In the genomic region with DNA sequence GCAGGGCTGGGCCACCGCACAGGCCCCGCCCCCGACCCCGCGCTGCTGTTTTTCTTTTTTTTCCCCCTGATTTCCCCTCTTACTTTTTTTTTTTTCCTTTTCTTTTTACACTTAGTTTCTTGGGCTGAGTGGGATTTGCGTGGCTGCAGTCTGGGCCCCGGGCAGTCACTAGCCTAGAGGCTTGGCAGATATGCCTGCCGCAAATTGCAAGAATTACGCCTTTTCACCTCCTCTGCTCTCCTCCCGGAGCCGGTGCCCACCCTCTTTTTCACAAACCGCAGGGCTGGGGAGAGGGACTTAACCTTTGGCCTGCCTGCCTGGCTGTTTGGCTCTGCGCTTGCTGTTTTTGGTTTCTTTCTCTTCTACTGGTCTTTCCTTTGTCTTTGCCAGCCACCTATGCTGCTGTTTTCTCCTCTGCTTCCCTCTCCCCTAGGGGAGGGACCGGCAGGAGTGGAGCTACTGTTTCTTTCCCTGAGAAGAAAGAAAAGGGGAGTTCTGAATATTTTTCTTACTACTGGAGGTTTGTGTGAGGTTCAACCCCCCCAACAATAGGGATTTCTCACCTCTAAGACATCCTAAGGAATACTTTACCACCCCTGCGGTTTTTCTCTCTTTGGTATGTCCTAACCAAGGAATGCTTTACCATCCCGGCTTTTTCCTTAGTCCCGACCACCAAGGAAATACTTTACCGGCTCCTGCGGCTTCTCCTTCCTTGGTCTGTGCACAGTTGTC, we compare ENCODE assay signal across 8 cellular contexts. TPM values are rescaled to one million over a fixed set of nuclear protein-coding genes. Genes with fewer than 3 reads are reported as not detected.
DNase-seq lines count a peak whose midpoint lies in the region; ATAC-seq, FAIRE-seq and TF ChIP-seq lines count a peak whose summit lies in the region.

No MANE protein-coding gene starts in this region.

- H3K4me1 ChIP-seq in keratinocyte (ENCODE audit: control insufficient read depth, extremely low read depth, insufficient read depth, low read length): peaks cover 51% of the 10 kb centered on the region

- peak; percentile 73 for FAIRE-seq in keratinocyte (lab: Jason Lieb, UNC)

- H3K9me1 ChIP-seq in keratinocyte (ENCODE audit: control insufficient read depth, extremely low read depth, insufficient read depth, low read length): no peaks in the 10 kb centered on the region

- H2AFZ ChIP-seq in keratinocyte (ENCODE audit: control insufficient read depth, low read length): peak overlapping the region; percentile 87

- intact Hi-C loops in MCF 10A (cut with micrococcal nuclease): loop anchor here (1.0 kb wide), 1 partner anchor 16 kb away; no protein-coding TSS in a partner anchor

- H3K9me3 Mint-ChIP-seq in IgD-negative memory B cell (peaks cover 0 to 2% (median 0%) of the 10 kb centered on the region in 3 donors), MCF 10A (ENCODE audit: unreplicated experiment) (no peaks in the 10 kb centered on the region)
- H3K9me3 Mint-ChIP-seq in stimulated activated effector memory CD8-positive, alpha-beta T cell treated with anti-CD3 and anti-CD28 coated beads, Interleukin-12 subunit alpha, Interleukin-12 subunit beta, amount 100 ng/mL, for 72 hours: no peaks in the 10 kb centered on the region

- H4K20me1 ChIP-seq in keratinocyte (ENCODE audit: control insufficient read depth, extremely low read depth, insufficient read depth, low read length): no peaks in the 10 kb centered on the region

- H3K36me3 Mint-ChIP-seq in IgD-negative memory B cell: peaks cover 6% of the 10 kb centered on the region
- H3K36me3 Mint-ChIP-seq in MCF 10A (ENCODE audit: insufficient read depth, unreplicated experiment): peaks cover 46% of the 10 kb centered on the region
- peaks cover 32% of the 10 kb centered on the region for H3K36me3 Mint-ChIP-seq in stimulated activated effector memory CD8-positive, alpha-beta T cell treated with anti-CD3 and anti-CD28 coated beads, Interleukin-12 subunit alpha, Interleukin-12 subunit beta, amount 100 ng/mL, for 72 hours

- H3K27ac Mint-ChIP-seq in IgD-negative memory B cell: peak overlapping the region in 2 of 3 donors; percentile 59 to 84
- peak overlapping the region; percentile 94 for H3K27ac Mint-ChIP-seq in MCF 10A (ENCODE audit: low read depth, unreplicated experiment)
- no peak overlapping the region for H3K27ac Mint-ChIP-seq in stimulated activated effector memory CD8-positive, alpha-beta T cell treated with anti-CD3 and anti-CD28 coated beads, Interleukin-12 subunit alpha, Interleukin-12 subunit beta, amount 100 ng/mL, for 72 hours

- H3K36me3 ChIP-seq in keratinocyte (ENCODE audit: control insufficient read depth in 2 of 2, extremely low read depth in 1 of 2, insufficient read depth in 2 of 2, low read length in 2 of 2): peaks cover 5 to 12% of the 10 kb centered on the region in 2 experiments

- ATAC-seq in stimulated activated effector memory CD8-positive, alpha-beta T cell treated with anti-CD3 and anti-CD28 coated beads, Interleukin-12 subunit alpha, Interleukin-12 subunit beta, amount 100 ng/mL, for 72 hours: no peak

- H3K4me3 ChIP-seq in keratinocyte (ENCODE audit: control insufficient read depth in 2 of 3, extremely low read depth in 1 of 3, insufficient read depth in 2 of 3, low read depth in 1 of 3, low read length in 3 of 3): peak overlapping the region; percentile 46 to 95 (median 89)

- CTCF ChIA-PET in MCF 10A (lab: Yijun Ruan, JAX): interaction anchor here (0.7 kb wide), 1 partner anchor 10 kb away, joined by 3 read pairs; no protein-coding TSS in a partner anchor

- peak overlapping the region; percentile 94 for H3K4me2 ChIP-seq in keratinocyte (ENCODE audit: control insufficient read depth, extremely low read depth, insufficient read depth, low read depth, low read length)

- no peaks in the 10 kb centered on the region for H3K9me3 ChIP-seq in keratinocyte (ENCODE audit: control insufficient read depth, low read depth, low read length)

- BruUV-seq in MCF 10A (replicated peaks; lab: Mats Ljungman, UMichigan): no TSS peak

- no peaks in the 10 kb centered on the region for H3K27me3 ChIP-seq in keratinocyte (ENCODE audit: control insufficient read depth, extremely low read depth, insufficient read depth, low read length)

- TF ChIP-seq CTCF in MCF 10A (IDR thresholded peaks at IDR 0.05; ENCODE audit: unreplicated experiment): no peak
- no peak for TF ChIP-seq CTCF in keratinocyte (optimal IDR thresholded peaks at IDR 0.05 in 1 of 3, IDR thresholded peaks at IDR 0.05 in 1 of 3, conservative IDR thresholded peaks at IDR 0.05 in 1 of 3; ENCODE audit: extremely low read depth in 1 of 3, insufficient read depth in 2 of 3, low read length in 3 of 3)

- peak; percentile 67 for DNase-seq in AG20443 (ENCODE audit: low spot score)
- peak; percentile 62 for DNase-seq in MCF 10A (ENCODE audit: unreplicated experiment)
- no peak for DNase-seq in keratinocyte (ENCODE audit: low read depth, low spot score)
- no peak for DNase-seq in stimulated activated effector memory CD8-positive, alpha-beta T cell treated with anti-CD3 and anti-CD28 coated beads, Interleukin-12 subunit alpha, Interleukin-12 subunit beta, amount 100 ng/mL, for 72 hours (ENCODE audit: low spot score in 2 of 2)
- no peak for DNase-seq in NOMO-1 treated with dmso at 0.1 percent for 144 hours (lab: John Stamatoyannopoulos, UW; ENCODE audit: unreplicated experiment)
- DNase-seq in NCI-H82 (lab: John Stamatoyannopoulos, UW): no peak
- no peak for DNase-seq in SKM-1 treated with dmso at 0.1 percent for 144 hours (lab: John Stamatoyannopoulos, UW; ENCODE audit: unreplicated experiment)

- POLR2A ChIA-PET in MCF 10A (lab: Yijun Ruan, JAX): interaction anchor here (0.6 to 8.0 kb wide), 10 partner anchors 9 to 477 kb away, joined by 3 to 65 read pairs (median 4); partner anchors contain the start of genes ZNF551, ZNF552, ZNF586 and ZNF776

- H3K79me2 ChIP-seq in keratinocyte (ENCODE audit: control insufficient read depth, insufficient read depth, low read length): peaks cover 27% of the 10 kb centered on the region

- H3K4me3 Mint-ChIP-seq in IgD-negative memory B cell: peak overlapping the region in 3 of 4 donors; percentile 77 to 95 (median 77)
- H3K4me3 Mint-ChIP-seq in MCF 10A (ENCODE audit: unreplicated experiment): peak overlapping the region; percentile 82
- peak overlapping the region; percentile 43 for H3K4me3 Mint-ChIP-seq in stimulated activated effector memory CD8-positive, alpha-beta T cell treated with anti-CD3 and anti-CD28 coated beads, Interleukin-12 subunit alpha, Interleukin-12 subunit beta, amount 100 ng/mL, for 72 hours

- peak overlapping the region; percentile 92 for H3K9ac ChIP-seq in keratinocyte (ENCODE audit: control insufficient read depth, extremely low read depth, insufficient read depth, low read length)

- H3K27me3 Mint-ChIP-seq in IgD-negative memory B cell (no peaks in the 10 kb centered on the region), MCF 10A (ENCODE audit: insufficient read depth, unreplicated experiment) (no peaks in the 10 kb centered on the region)

- dilution Hi-C loops in keratinocyte (cut with MboI; ENCODE audit: extremely low pct_ligation_motif_present, low sequenced_read_pairs): no loop called here

- H3K4me1 Mint-ChIP-seq in IgD-negative memory B cell (peaks cover 15 to 36% (median 22%) of the 10 kb centered on the region in 3 donors), MCF 10A (ENCODE audit: insufficient read depth, unreplicated experiment) (peaks cover 42% of the 10 kb centered on the region)
- H3K4me1 Mint-ChIP-seq in stimulated activated effector memory CD8-positive, alpha-beta T cell treated with anti-CD3 and anti-CD28 coated beads, Interleukin-12 subunit alpha, Interleukin-12 subunit beta, amount 100 ng/mL, for 72 hours: peaks cover 12% of the 10 kb centered on the region

- H3K27ac ChIP-seq in keratinocyte (ENCODE audit: control insufficient read depth, insufficient read depth, low read length): peak overlapping the region; percentile 94

RNA-seq across cellular contexts. Expression of gene ZNF552, which starts 11.0 kb away (rescaled TPM):
- polyA plus RNA-seq in IgD-negative memory B cell (6.8 TPM), keratinocyte (4.4 to 8.9 TPM (median 8.0 TPM) in 3 replicates)
- 5.5 and 5.6 TPM in 2 replicates for total RNA-seq in MCF 10A (2022)
- 5.0 TPM for polyA plus RNA-seq in keratinocyte (2011; ENCODE audit: low read depth)
- polyA plus RNA-seq in keratinocyte (2011; cell fraction: cytosol; rRNA removed): 3.6 and 6.0 TPM in 2 replicates
- 16.0 and 16.8 TPM in 2 replicates for polyA plus RNA-seq in keratinocyte (2011; cell fraction: nucleus; rRNA removed)
- 4.6 and 5.0 TPM in 2 replicates for polyA plus RNA-seq in keratinocyte (2012; ENCODE audit: low replicate concordance)
- polyA minus RNA-seq in keratinocyte: 5.8 to 21.2 TPM (median 13.6 TPM) in 3 replicates
- 4.8 TPM for polyA minus RNA-seq in keratinocyte (2011; cell fraction: cytosol; rRNA and poly(A)+ RNA removed)
- polyA minus RNA-seq in keratinocyte (2011; cell fraction: nucleus; rRNA and poly(A)+ RNA removed): 8.4 and 13.1 TPM in 2 replicates

RNA-seq across cellular contexts. Expression of gene ZNF587B, which starts 26.3 kb away (rescaled TPM):
- polyA plus RNA-seq in IgD-negative memory B cell (3.2 TPM), keratinocyte (8.5 to 12.8 TPM (median 11.8 TPM) in 3 replicates)
- 19.0 and 19.4 TPM in 2 replicates for total RNA-seq in MCF 10A (2022)
- polyA plus RNA-seq in keratinocyte (2011; ENCODE audit: low read depth): 3.1 TPM
- polyA plus RNA-seq in keratinocyte (2011; cell fraction: cytosol; rRNA removed): 4.1 and 6.1 TPM in 2 replicates
- 22.5 and 26.9 TPM in 2 replicates for polyA plus RNA-seq in keratinocyte (2011; cell fraction: nucleus; rRNA removed)
- polyA plus RNA-seq in keratinocyte (2012; ENCODE audit: low replicate concordance): 7.0 and 10.7 TPM in 2 replicates
- 13.4 to 37.8 TPM (median 19.2 TPM) in 3 replicates for polyA minus RNA-seq in keratinocyte
- polyA minus RNA-seq in keratinocyte (2011; cell fraction: cytosol; rRNA and poly(A)+ RNA removed): 15.0 TPM
- polyA minus RNA-seq in keratinocyte (2011; cell fraction: nucleus; rRNA and poly(A)+ RNA removed): 14.7 and 34.1 TPM in 2 replicates

RNA-seq across cellular contexts. Expression of gene ZNF586, which starts 34.3 kb away (rescaled TPM):
- polyA plus RNA-seq in IgD-negative memory B cell (19.5 TPM), keratinocyte (6.6 to 9.6 TPM (median 7.2 TPM) in 3 replicates)
- total RNA-seq in MCF 10A (2022): 13.4 and 13.9 TPM in 2 replicates
- polyA plus RNA-seq in keratinocyte (2011; ENCODE audit: low read depth): 13.1 TPM
- polyA plus RNA-seq in keratinocyte (2011; cell fraction: cytosol; rRNA removed): 5.0 and 8.6 TPM in 2 replicates
- polyA plus RNA-seq in keratinocyte (2011; cell fraction: nucleus; rRNA removed): 8.1 and 8.9 TPM in 2 replicates
- polyA plus RNA-seq in keratinocyte (2012; ENCODE audit: low replicate concordance): 4.8 and 5.9 TPM in 2 replicates
- 5.6 to 15.1 TPM (median 6.8 TPM) in 3 replicates for polyA minus RNA-seq in keratinocyte
- 11.1 TPM for polyA minus RNA-seq in keratinocyte (2011; cell fraction: cytosol; rRNA and poly(A)+ RNA removed)
- polyA minus RNA-seq in keratinocyte (2011; cell fraction: nucleus; rRNA and poly(A)+ RNA removed): 9.4 and 14.0 TPM in 2 replicates

RNA-seq across cellular contexts. Expression of gene ZNF587, which starts 45.9 kb away (rescaled TPM):
- polyA plus RNA-seq in IgD-negative memory B cell (10.5 TPM), keratinocyte (8.2 to 14.4 TPM (median 14.0 TPM) in 3 replicates)
- total RNA-seq in MCF 10A (2022): 32.4 and 34.2 TPM in 2 replicates
- polyA plus RNA-seq in keratinocyte (2011; ENCODE audit: low read depth): 2.9 TPM
- polyA plus RNA-seq in keratinocyte (2011; cell fraction: cytosol; rRNA removed): 4.7 and 8.2 TPM in 2 replicates
- 40.8 and 42.7 TPM in 2 replicates for polyA plus RNA-seq in keratinocyte (2011; cell fraction: nucleus; rRNA removed)
- polyA plus RNA-seq in keratinocyte (2012; ENCODE audit: low replicate concordance): 6.5 and 9.4 TPM in 2 replicates
- polyA minus RNA-seq in keratinocyte: 18.6 to 28.5 TPM (median 18.9 TPM) in 3 replicates
- 33.2 TPM for polyA minus RNA-seq in keratinocyte (2011; cell fraction: cytosol; rRNA and poly(A)+ RNA removed)
- polyA minus RNA-seq in keratinocyte (2011; cell fraction: nucleus; rRNA and poly(A)+ RNA removed): 16.9 and 28.7 TPM in 2 replicates

RNA-seq across cellular contexts. Expression of gene ZNF776, which starts 57.1 kb away (rescaled TPM):
- polyA plus RNA-seq in IgD-negative memory B cell (13.4 TPM), keratinocyte (5.4 to 7.4 TPM (median 6.9 TPM) in 3 replicates)
- 9.9 and 13.3 TPM in 2 replicates for total RNA-seq in MCF 10A (2022)
- polyA plus RNA-seq in keratinocyte (2011; ENCODE audit: low read depth): 4.0 TPM
- 1.9 and 4.0 TPM in 2 replicates for polyA plus RNA-seq in keratinocyte (2011; cell fraction: cytosol; rRNA removed)
- 8.6 and 10.6 TPM in 2 replicates for polyA plus RNA-seq in keratinocyte (2011; cell fraction: nucleus; rRNA removed)
- polyA plus RNA-seq in keratinocyte (2012; ENCODE audit: low replicate concordance): 4.5 and 5.0 TPM in 2 replicates
- polyA minus RNA-seq in keratinocyte: 4.6 to 23.5 TPM (median 10.6 TPM) in 3 replicates
- 7.7 TPM for polyA minus RNA-seq in keratinocyte (2011; cell fraction: cytosol; rRNA and poly(A)+ RNA removed)
- 18.7 and 20.9 TPM in 2 replicates for polyA minus RNA-seq in keratinocyte (2011; cell fraction: nucleus; rRNA and poly(A)+ RNA removed)

Comparison
In these comparisons a context has a peak if more than half of its experiments do, and no peak if none do; other contexts are left out.
1. DNase-seq: peak in AG20443 (single experiment) and MCF 10A (single experiment); none in keratinocyte (single experiment), stimulated activated effector memory CD8-positive, alpha-beta T cell treated with anti-CD3 and anti-CD28 coated beads, Interleukin-12 subunit alpha, Interleukin-12 subunit beta, amount 100 ng/mL, for 72 hours (0 of 2), NOMO-1 treated with dmso at 0.1 percent for 144 hours (single experiment), NCI-H82 (single experiment) and SKM-1 treated with dmso at 0.1 percent for 144 hours (single experiment).
2. Peak in every context shown above with its lines, with median percentiles within 50 percentile points of each other: H3K4me3 Mint-ChIP-seq.